In the genomic region with DNA sequence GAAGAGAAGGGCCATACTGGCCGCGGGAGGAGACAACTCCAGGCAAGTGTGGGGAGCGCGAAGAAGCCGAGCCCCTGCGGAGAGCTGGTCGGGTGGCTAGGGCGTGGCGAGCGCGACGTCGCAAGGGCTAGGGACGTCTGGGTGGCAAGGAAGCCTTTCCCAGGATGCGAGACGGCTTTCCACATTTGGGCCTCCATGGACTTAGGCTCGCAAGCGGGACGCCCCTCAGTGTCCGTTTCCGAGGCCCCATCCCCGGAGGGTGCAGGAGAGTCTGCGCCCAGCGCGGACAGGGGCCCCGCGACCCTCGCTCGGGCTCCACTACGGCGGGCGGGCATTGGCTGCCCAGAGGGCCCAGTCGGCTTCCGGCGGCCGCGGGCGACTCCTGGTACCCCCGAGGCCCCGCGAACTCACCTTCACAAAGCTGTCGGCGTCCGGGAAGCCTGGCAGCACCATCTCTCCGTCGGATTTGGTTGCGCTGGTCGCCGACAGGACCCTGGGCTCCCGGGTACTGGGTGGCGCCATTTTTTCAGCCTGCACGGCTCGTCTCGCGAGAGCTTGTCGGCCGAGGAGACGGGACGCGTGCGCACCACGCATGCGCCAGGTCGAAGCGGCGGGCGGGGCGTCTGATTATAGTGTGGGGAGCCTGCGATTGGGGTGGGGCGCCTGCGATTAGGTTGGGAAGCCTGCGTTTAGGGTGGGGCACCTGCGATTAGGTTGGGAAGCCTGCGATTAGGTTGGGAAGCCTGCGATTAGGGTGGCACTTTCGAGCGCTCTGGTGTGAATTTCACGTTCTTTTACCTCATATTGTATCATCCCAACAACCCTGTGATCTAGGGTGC, we compare ENCODE assay signal across 8 cellular contexts. TPM values are rescaled to one million over a fixed set of nuclear protein-coding genes. Genes with fewer than 3 reads are reported as not detected.
DNase-seq lines count a peak whose midpoint lies in the region; ATAC-seq and TF ChIP-seq lines count a peak whose summit lies in the region.

A gene (minus strand): TSS at position 560 of the 839 bp plus-strand sequence. CDS start 38 bp downstream, at position 522.

- no peaks in the 10 kb centered on the region for H3K9me3 Mint-ChIP-seq in activated naive CD8-positive, alpha-beta T cell (ENCODE audit: low read depth)

- peak within 1 kb of the TSS; percentile 95 for H3K27ac Mint-ChIP-seq in activated naive CD8-positive, alpha-beta T cell

- H3K27ac ChIP-seq in temporal lobe (ENCODE audit: low read depth, low read length), result peak within 1 kb of the TSS; percentile 87

- H3K4me3 Mint-ChIP-seq in activated naive CD8-positive, alpha-beta T cell, result peak within 1 kb of the TSS; percentile 97

- TF ChIP-seq CTCF in omental fat pad (IDR thresholded peaks at IDR 0.05), result no peak

- H3K36me3 Mint-ChIP-seq in activated naive CD8-positive, alpha-beta T cell, result no peaks in the 10 kb centered on the region

- DNase-seq in GM04503 (ENCODE audit: low read depth) (peak; percentile 34), NCI-H1092 treated with DMSO at 0.1 percent for 48 hours (lab: John Stamatoyannopoulos, UW) (peak; percentile 89), SKM-1 treated with dmso at 0.1 percent for 144 hours (lab: John Stamatoyannopoulos, UW; ENCODE audit: unreplicated experiment) (peak; percentile 86), glomerular visceral epithelial cell (ENCODE audit: extremely low spot score) (peak; percentile 92), omental fat pad (ENCODE audit: low spot score) (peak; percentile 86)

- H3K27me3 Mint-ChIP-seq in activated naive CD8-positive, alpha-beta T cell, result no peaks in the 10 kb centered on the region

- H3K4me1 Mint-ChIP-seq in activated naive CD8-positive, alpha-beta T cell (ENCODE audit: low read depth), result peaks cover 16% of the 10 kb centered on the region

- ATAC-seq in HG02588 (IDR thresholded peaks at IDR 0.05; ENCODE audit: unreplicated experiment), result peak; percentile 88
- peak; percentile 95 for ATAC-seq in omental fat pad (ENCODE audit: low FRiP score)

RNA-seq across cellular contexts. Expression of the gene that starts here (rescaled TPM):
- total RNA-seq in omental fat pad, result 10 to 100 TPM; 39.7 to 65.4 (median 56.9) TPM
- total RNA-seq in temporal lobe, result 34.9 TPM

Comparison
In these comparisons a context has a peak if more than half of its experiments do, and no peak if none do; other contexts are left out.
1. Peak in every context shown above with its lines: DNase-seq, ATAC-seq and H3K27ac ChIP-seq.
2. DNase-seq: peak in every context shown above with its lines; median percentile 92 in glomerular visceral epithelial cell; 89 in NCI-H1092 treated with DMSO at 0.1 percent for 48 hours; 86 in SKM-1 treated with dmso at 0.1 percent for 144 hours; 86 in omental fat pad; 34 in GM04503.